Comparison of ENCODE assay signal across 30 cellular contexts in genomic region chr1:204345941-204346678, GRCh38. TPM values are rescaled to one million over a fixed set of nuclear protein-coding genes. Genes with fewer than 3 reads are reported as not detected.
DNase-seq lines count a peak whose midpoint lies in the region; ATAC-seq lines count a peak whose summit lies in the region.
"Had no signal": no experiment of that assay in that cellular context is flagged by ENCODE, and none has a peak within 500 bp of the region (broad histone marks: within the 10 kb centered on the region; RNA-seq: fewer than 3 reads in every experiment).

No MANE protein-coding gene starts in this region.

- H3K23ac ChIP-seq in trophoblast cell (ENCODE audit: low read length): no peak overlapping the region

- no peaks in the 10 kb centered on the region for H3K27me3 ChIP-seq in trophoblast cell (ENCODE audit: insufficient read depth, low read length)
- H3K27me3 ChIP-seq: colonic mucosa, SJSA1 had no signal

- no peak overlapping the region for H3K14ac ChIP-seq in trophoblast cell (ENCODE audit: low read length)

- no peak overlapping the region for H3K4ac ChIP-seq in trophoblast cell (ENCODE audit: low read depth, low read length)

- no peak for ATAC-seq in HG03342 (IDR thresholded peaks at IDR 0.05; ENCODE audit: unreplicated experiment)
- ATAC-seq: activated naive CD4-positive, alpha-beta T cell treated with anti-CD3 and anti-CD28 coated beads, Interleukin-2, amount 50 U/mL, for 72 hours; HepG2 had no signal

- H4K91ac ChIP-seq in trophoblast cell (ENCODE audit: low read depth, low read length): peak overlapping the region; percentile 2

- H3K9ac ChIP-seq in trophoblast cell (ENCODE audit: low read length): no peak overlapping the region

- no peak overlapping the region for H3K4me2 ChIP-seq in trophoblast cell (ENCODE audit: low read length)

- peaks cover 5% of the 10 kb centered on the region for H3K79me1 ChIP-seq in trophoblast cell (ENCODE audit: low read length)

- no peaks in the 10 kb centered on the region for H3K79me2 ChIP-seq in trophoblast cell (ENCODE audit: control insufficient read depth, insufficient read depth, low read length, poor library complexity)

- peaks cover 25 to 30% of the 10 kb centered on the region in 2 experiments for H3K4me1 ChIP-seq in trophoblast cell (ENCODE audit: control insufficient read depth in 1 of 2, insufficient read depth in 2 of 2, low read length in 2 of 2)
- H3K4me1 ChIP-seq: prostate gland had no signal

- DNase-seq in NCI-H2107 treated with DMSO at 0.1 percent for 48 hours (lab: John Stamatoyannopoulos, UW; ENCODE audit: unreplicated experiment) (peak; percentile 17), NCI-H2107 (lab: John Stamatoyannopoulos, UW) (no peak), NCI-H82 treated with DMSO at 0.1 percent for 48 hours (lab: John Stamatoyannopoulos, UW; ENCODE audit: unreplicated experiment) (peak; percentile 91), left kidney (ENCODE audit: low read depth, low spot score) (peak; percentile 63), trophoblast cell (no peak), NOMO-1 treated with dmso at 0.1 percent for 144 hours (lab: John Stamatoyannopoulos, UW; ENCODE audit: unreplicated experiment) (no peak)
- DNase-seq in stimulated activated naive CD4-positive, alpha-beta T cell (lab: John Stamatoyannopoulos, UW): no peak
- DNase-seq: 8988T; activated CD4-positive, alpha-beta T cell treated with anti-CD3 and anti-CD28 coated beads for 48 hours; activated effector memory CD4-positive, alpha-beta T cell treated with Interleukin-2 at 50 U/mL for 16 hours; anterior cingulate cortex; colonic mucosa; DMS79 treated with DMSO at 0.1 percent for 48 hours; effector CD4-positive, alpha-beta T cell; GDM1; HCEC 1CT; hippocampal formation; left colon; NCI-H2227 treated with DMSO at 0.1 percent for 48 hours; NCI-H69; stimulated activated CD4-positive, alpha-beta T cell treated with anti-CD3 and anti-CD28 coated beads, Interleukin-15, amount 100 ng/mL, for 24 hours; stimulated activated CD4-positive, alpha-beta T cell treated with anti-CD3 and anti-CD28 coated beads, Interleukin-4, amount 100 ng/mL, for 4 hours; substantia nigra; T-helper 9 cell had no signal

- no peak overlapping the region for H2BK120ac ChIP-seq in trophoblast cell (ENCODE audit: insufficient read depth, low read length, poor library complexity)

- H2AFZ ChIP-seq in trophoblast cell (ENCODE audit: insufficient read depth, low read length, poor library complexity): no peak overlapping the region

- no peak overlapping the region for H4K12ac ChIP-seq in trophoblast cell (ENCODE audit: low read depth, low read length)

- WGBS in trophoblast cell (ENCODE audit: extremely low coverage, insufficient coverage, insufficient read length): no CpG with 5 or more reads among the region's 6 CpGs

- no peak overlapping the region for H2AK5ac ChIP-seq in trophoblast cell (ENCODE audit: low read length)

- H3K36me3 ChIP-seq in trophoblast cell (ENCODE audit: control insufficient read depth in 1 of 2, insufficient read depth in 2 of 2, low read length in 2 of 2): no peaks in the 10 kb centered on the region
- H3K36me3 ChIP-seq: colonic mucosa, prostate gland, SJSA1 had no signal

- no peak overlapping the region for H3K27ac ChIP-seq in trophoblast cell (ENCODE audit: low read depth, low read length)
- H3K27ac ChIP-seq: colonic mucosa, prostate gland, SJSA1, VCaP had no signal

- no peak overlapping the region for H3K4me3 ChIP-seq in trophoblast cell (ENCODE audit: low read depth, low read length)
- H3K4me3 ChIP-seq: colonic mucosa, prostate gland, SJSA1 had no signal

- H3K18ac ChIP-seq in trophoblast cell (ENCODE audit: low read length): peak overlapping the region; percentile 21

- no peak overlapping the region for H4K8ac ChIP-seq in trophoblast cell (ENCODE audit: low read depth, low read length)

- no peak overlapping the region for H2BK12ac ChIP-seq in trophoblast cell (ENCODE audit: low read length)

- H3K9me3 ChIP-seq in trophoblast cell (ENCODE audit: insufficient read depth, low read depth, low read length): no peaks in the 10 kb centered on the region
- H3K9me3 ChIP-seq: colonic mucosa, prostate gland, SJSA1 had no signal

- no peak overlapping the region for H2BK5ac ChIP-seq in trophoblast cell (ENCODE audit: low read depth, low read length, poor library complexity)

RNA-seq across cellular contexts. Expression of gene PLEKHA6, which starts 13.6 kb away (rescaled TPM):
- polyA plus RNA-seq in trophoblast cell (2013): 26.6 and 31.1 TPM in 2 replicates

Comparison
In these comparisons a context has a peak if more than half of its experiments do, and no peak if none do; other contexts are left out.
1. DNase-seq: peak in NCI-H2107 treated with DMSO at 0.1 percent for 48 hours (single experiment), NCI-H82 treated with DMSO at 0.1 percent for 48 hours (single experiment) and left kidney (single experiment); none in NCI-H2107 (single experiment), trophoblast cell (0 of 2), NOMO-1 treated with dmso at 0.1 percent for 144 hours (single experiment) and stimulated activated naive CD4-positive, alpha-beta T cell (0 of 6).